In the genomic region with DNA sequence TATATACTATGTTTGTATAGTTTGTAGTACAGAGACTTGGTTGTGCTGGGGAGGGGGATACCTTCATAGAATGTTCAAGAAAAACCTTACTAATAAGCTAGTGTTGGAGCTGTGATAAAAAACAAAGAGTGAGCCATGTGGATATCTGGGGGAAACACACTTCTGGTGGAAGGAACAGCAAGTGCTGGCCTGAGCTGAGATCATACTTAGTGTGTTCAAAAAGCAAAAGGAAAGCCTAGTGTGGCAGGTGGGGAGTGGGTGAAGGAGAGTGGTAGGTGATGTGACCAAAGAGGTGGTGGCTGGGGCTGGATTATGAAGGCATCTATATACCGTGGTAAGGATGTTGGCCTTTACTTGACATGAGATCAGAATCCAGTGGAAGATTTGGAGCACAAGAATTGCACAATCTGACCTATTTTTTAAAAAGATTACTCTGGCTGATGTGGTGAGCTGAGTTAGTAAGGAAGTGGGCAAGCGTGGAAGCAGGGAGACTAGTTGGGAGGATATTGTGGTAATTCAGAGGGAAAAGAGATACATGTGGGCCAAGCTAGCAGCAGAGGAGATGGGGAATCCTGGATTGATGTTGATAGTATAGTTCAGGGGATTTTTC, we compare ENCODE assay signal across 17 cellular contexts. TPM values are rescaled to one million over a fixed set of nuclear protein-coding genes. Genes with fewer than 3 reads are reported as not detected.
DNase-seq lines count a peak whose midpoint lies in the region; ATAC-seq and TF ChIP-seq lines count a peak whose summit lies in the region.
"Had no signal": no experiment of that assay in that cellular context is flagged by ENCODE, and none has a peak within 500 bp of the region (broad histone marks: within the 10 kb centered on the region; RNA-seq: fewer than 3 reads in every experiment).

No MANE protein-coding gene starts in this region.

- no peaks in the 10 kb centered on the region for H3K9me2 ChIP-seq in GM23248 (ENCODE audit: insufficient read depth)
- H3K9me2 ChIP-seq in OCI-LY7 (ENCODE audit: insufficient read depth, low read length): no peaks in the 10 kb centered on the region

- H3K4me3 ChIP-seq in GM23248: no peak overlapping the region
- no peak overlapping the region for H3K4me3 ChIP-seq in astrocyte of the spinal cord (ENCODE audit: low read depth, low read length)
- no peak overlapping the region for H3K4me3 ChIP-seq in heart left ventricle
- H3K4me3 ChIP-seq in gastrocnemius medialis: no peak overlapping the region
- H3K4me3 ChIP-seq in OCI-LY7 (ENCODE audit: low read depth, low read length, poor library complexity, severe bottlenecking): no peak overlapping the region

- intact Hi-C loops in heart left ventricle (cut with DNase I): no loop called here
- intact Hi-C loops in gastrocnemius medialis (cut with DNase I; ENCODE audit: low total_unique reads): no loop called here
- intact Hi-C loops in OCI-LY7 (cut with micrococcal nuclease; ENCODE audit: unreplicated experiment): no loop called here
- intact Hi-C loops in activated CD4-positive, alpha-beta memory T cell treated with anti-CD3 and anti-CD28 coated beads for 36 hours (cut with micrococcal nuclease): no loop called here

- H3K27me3 ChIP-seq in GM23248 (replicated peaks; ENCODE audit: insufficient read depth) (no peaks in the 10 kb centered on the region), heart left ventricle (no peaks in the 10 kb centered on the region), gastrocnemius medialis (no peaks in the 10 kb centered on the region)

- H3K9me3 ChIP-seq in GM23248 (ENCODE audit: low read depth) (no peaks in the 10 kb centered on the region), heart left ventricle (peaks cover 0 to 9% (median 0%) of the 10 kb centered on the region in 12 donors), gastrocnemius medialis (no peaks in the 10 kb centered on the region), OCI-LY7 (ENCODE audit: low read length) (no peaks in the 10 kb centered on the region)
- H3K9me3 ChIP-seq: neutrophil had no signal

- TF ChIP-seq POLR2A in heart left ventricle (IDR thresholded peaks at IDR 0.05) (no peak), gastrocnemius medialis (IDR thresholded peaks at IDR 0.05) (peak in 1 of 2 donors; percentile 17)

- TF ChIP-seq CTCF in astrocyte of the spinal cord (IDR thresholded peaks at IDR 0.05; ENCODE audit: low read depth, low read length): no peak
- TF ChIP-seq CTCF in heart left ventricle (IDR thresholded peaks at IDR 0.05): no peak
- no peak for TF ChIP-seq CTCF in gastrocnemius medialis (IDR thresholded peaks at IDR 0.05 in 4 of 5, conservative IDR thresholded peaks at IDR 0.05 in 1 of 5)
- TF ChIP-seq CTCF in OCI-LY7 (conservative IDR thresholded peaks at IDR 0.05; ENCODE audit: low read length): no peak

- POLR2A ChIA-PET in OCI-LY7 (lab: Charles Lee): interaction anchor here (0.5 kb wide), 1 partner anchor 848 kb away, joined by 3 read pairs; no protein-coding TSS in a partner anchor
- POLR2A ChIA-PET in activated CD4-positive, alpha-beta memory T cell treated with anti-CD3 and anti-CD28 coated beads for 36 hours (lab: Charles Lee): no interaction called here

- in situ Hi-C loops in GM23248 (cut with MboI): no loop called here
- in situ Hi-C loops in astrocyte of the spinal cord (cut with HindIII; ENCODE audit: low sequenced_read_pairs): no loop called here
- in situ Hi-C loops in gastrocnemius medialis (cut with MboI; ENCODE audit: low sequenced_read_pairs in 4 of 4): loop anchor here in 1 of 4 donors (25.0 kb wide), 1 partner anchor 219 kb away; no protein-coding TSS in a partner anchor

- H3K36me3 Mint-ChIP-seq in activated CD4-positive, alpha-beta memory T cell treated with anti-CD3 and anti-CD28 coated beads for 36 hours: no peaks in the 10 kb centered on the region
- H3K36me3 Mint-ChIP-seq: IgD-negative memory B cell had no signal

- CTCF ChIA-PET in OCI-LY7 (lab: Charles Lee; ENCODE audit: unreplicated experiment): no interaction called here
- CTCF ChIA-PET in activated CD4-positive, alpha-beta memory T cell treated with anti-CD3 and anti-CD28 coated beads for 36 hours (lab: Charles Lee): interaction anchor here (0.7 to 2.6 kb wide), 2 partner anchors 10 to 375 kb away, joined by 3 to 8 read pairs; no protein-coding TSS in a partner anchor

- H3K27ac Mint-ChIP-seq in activated CD4-positive, alpha-beta memory T cell treated with anti-CD3 and anti-CD28 coated beads for 36 hours: no peak overlapping the region
- H3K27ac Mint-ChIP-seq: IgD-negative memory B cell had no signal

- H3K9ac ChIP-seq in GM23248: peak overlapping the region; percentile 20; the same call in 1 of the 2 replicates

- no peaks in the 10 kb centered on the region for H3K36me3 ChIP-seq in GM23248 (ENCODE audit: low read depth)
- H3K36me3 ChIP-seq in heart left ventricle: no peaks in the 10 kb centered on the region
- no peaks in the 10 kb centered on the region for H3K36me3 ChIP-seq in gastrocnemius medialis
- H3K36me3 ChIP-seq in OCI-LY7 (ENCODE audit: insufficient read depth, low read length): no peaks in the 10 kb centered on the region
- H3K36me3 ChIP-seq: neutrophil had no signal

- H3K4me3 Mint-ChIP-seq in activated CD4-positive, alpha-beta memory T cell treated with anti-CD3 and anti-CD28 coated beads for 36 hours: no peak overlapping the region
- H3K4me3 Mint-ChIP-seq: IgD-negative memory B cell had no signal

- 3 to 12% methylated on average over 2 of the region's 2 CpGs for WGBS in GM23248 (ENCODE audit: low coverage in 1 of 2, low lambda C conversion rate in 2 of 2, missing lambda C conversion rate in 2 of 2), 2 experiments
- WGBS in heart left ventricle, 4 donors: 46 to 70% (median 55%) methylated on average over 2 of the region's 2 CpGs

- H3K4me2 ChIP-seq in GM23248 (ENCODE audit: unreplicated experiment) (no peak overlapping the region), OCI-LY7 (ENCODE audit: low read length) (no peak overlapping the region)

- peaks cover 22% of the 10 kb centered on the region for H3K4me1 ChIP-seq in GM23248 (ENCODE audit: insufficient read depth)
- peaks cover 0 to 54% (median 29%) of the 10 kb centered on the region in 12 donors for H3K4me1 ChIP-seq in heart left ventricle
- peaks cover 0 to 7% of the 10 kb centered on the region in 2 donors for H3K4me1 ChIP-seq in gastrocnemius medialis
- H3K4me1 ChIP-seq in OCI-LY7 (ENCODE audit: insufficient read depth, low read length, poor library complexity, severe bottlenecking): no peaks in the 10 kb centered on the region

- peaks cover 5% of the 10 kb centered on the region for H3K9me3 Mint-ChIP-seq in activated CD4-positive, alpha-beta memory T cell treated with anti-CD3 and anti-CD28 coated beads for 36 hours

- H3F3A ChIP-seq in GM23248 (ENCODE audit: insufficient read depth): peaks cover 24% of the 10 kb centered on the region

- peak; percentile 85 for DNase-seq in GM23248
- peak; percentile 31 for DNase-seq in astrocyte of the spinal cord (ENCODE audit: low read depth, low spot score)
- no peak for DNase-seq in heart left ventricle
- DNase-seq in gastrocnemius medialis: peak in 1 of 2 donors; percentile 23
- DNase-seq in OCI-LY7 (ENCODE audit: low spot score): no peak
- DNase-seq in activated CD4-positive, alpha-beta memory T cell treated with anti-CD3 and anti-CD28 coated beads for 36 hours: no peak
- DNase-seq in stimulated activated naive CD4-positive, alpha-beta T cell (lab: John Stamatoyannopoulos, UW): no peak
- DNase-seq: activated CD8-positive, alpha-beta memory T cell treated with anti-CD3 and anti-CD28 coated beads for 24 hours; activated gamma-delta T cell; DMS153; mesendoderm; NCI-H1436 treated with DMSO at 0.1 percent for 48 hours; OCI-M1 had no signal

- H2AFZ ChIP-seq in GM23248 (no peak overlapping the region), OCI-LY7 (ENCODE audit: low read length) (no peak overlapping the region)

- H4K20me1 ChIP-seq in GM23248 (ENCODE audit: insufficient read depth) (no peaks in the 10 kb centered on the region), OCI-LY7 (ENCODE audit: insufficient read depth, low read length) (no peaks in the 10 kb centered on the region)

- ATAC-seq in heart left ventricle: peak; percentile 41 to 84 (median 58)
- peak; percentile 70 to 75 for ATAC-seq in gastrocnemius medialis
- no peak for ATAC-seq in GM21737 (IDR thresholded peaks at IDR 0.05; ENCODE audit: unreplicated experiment)

- H3K27ac ChIP-seq in GM23248 (peak overlapping the region; percentile 60), heart left ventricle (peak overlapping the region in 10 of 12 donors; percentile 21 to 57 (median 38)), gastrocnemius medialis (peak overlapping the region; percentile 13 to 45 (median 38)), OCI-LY7 (ENCODE audit: low read depth, low read length, poor library complexity, severe bottlenecking) (no peak overlapping the region)
- H3K27ac ChIP-seq: neutrophil had no signal

- peaks cover 95% of the 10 kb centered on the region for H3K79me2 ChIP-seq in GM23248 (ENCODE audit: insufficient read depth)
- no peaks in the 10 kb centered on the region for H3K79me2 ChIP-seq in OCI-LY7 (ENCODE audit: insufficient read depth, low read depth, low read length)

- H3K27me3 Mint-ChIP-seq in activated CD4-positive, alpha-beta memory T cell treated with anti-CD3 and anti-CD28 coated beads for 36 hours: peaks cover 2% of the 10 kb centered on the region

- no TSS peak for BruUV-seq in OCI-LY7 (replicated peaks; lab: Mats Ljungman, UMichigan)

- H3K4me1 Mint-ChIP-seq in activated CD4-positive, alpha-beta memory T cell treated with anti-CD3 and anti-CD28 coated beads for 36 hours (ENCODE audit: low read depth): no peaks in the 10 kb centered on the region
- H3K4me1 Mint-ChIP-seq: IgD-negative memory B cell had no signal

RNA-seq across cellular contexts. Expression of a gene that starts 26.6 kb away (rescaled TPM):
- 12.5 and 13.1 TPM in 2 replicates for total RNA-seq in GM23248 (2014; rRNA removed; shearing (Covaris generic))
- 14.0 and 16.7 TPM in 2 replicates for polyA plus RNA-seq in GM23248 (2016; fragmentation: Nextera tagmentation; extraction: Ambion mirVana)
- 100 to 1,000 TPM in 2 of 9 donors, 10 to 100 TPM in 7; 38.7 to 132 (median 83.9) TPM for total RNA-seq in heart left ventricle
- polyA plus RNA-seq in heart left ventricle: 10 to 100 TPM in 1 of 2 donors, 1 to 10 TPM in 1; 4.1 to 18.2 TPM
- 1 to 10 TPM in 2 of 4 donors, under 1 TPM in 2; 0.15 to 1.4 (median 1.0) TPM for total RNA-seq in gastrocnemius medialis
- total RNA-seq in OCI-LY7 (2014; rRNA removed; shearing (Covaris generic)): not detected in 2 replicates
- 0.20 TPM in 1 of 2 replicates, not detected in the other for total RNA-seq in OCI-LY7 (2022)
- under 1 TPM in 1 of 2 experiments, not detected in 1; 0.36 TPM for total RNA-seq in activated CD4-positive, alpha-beta memory T cell treated with anti-CD3 and anti-CD28 coated beads for 36 hours
- total RNA-seq: endothelial cell of umbilical vein had no signal

Comparison
In these comparisons a context has a peak if more than half of its experiments do, and no peak if none do; other contexts are left out.
1. DNase-seq: peak in GM23248 (single experiment) and astrocyte of the spinal cord (single experiment); none in heart left ventricle (0 of 5), OCI-LY7 (single experiment), activated CD4-positive, alpha-beta memory T cell treated with anti-CD3 and anti-CD28 coated beads for 36 hours (single experiment) and stimulated activated naive CD4-positive, alpha-beta T cell (0 of 6).